In the genomic region with DNA sequence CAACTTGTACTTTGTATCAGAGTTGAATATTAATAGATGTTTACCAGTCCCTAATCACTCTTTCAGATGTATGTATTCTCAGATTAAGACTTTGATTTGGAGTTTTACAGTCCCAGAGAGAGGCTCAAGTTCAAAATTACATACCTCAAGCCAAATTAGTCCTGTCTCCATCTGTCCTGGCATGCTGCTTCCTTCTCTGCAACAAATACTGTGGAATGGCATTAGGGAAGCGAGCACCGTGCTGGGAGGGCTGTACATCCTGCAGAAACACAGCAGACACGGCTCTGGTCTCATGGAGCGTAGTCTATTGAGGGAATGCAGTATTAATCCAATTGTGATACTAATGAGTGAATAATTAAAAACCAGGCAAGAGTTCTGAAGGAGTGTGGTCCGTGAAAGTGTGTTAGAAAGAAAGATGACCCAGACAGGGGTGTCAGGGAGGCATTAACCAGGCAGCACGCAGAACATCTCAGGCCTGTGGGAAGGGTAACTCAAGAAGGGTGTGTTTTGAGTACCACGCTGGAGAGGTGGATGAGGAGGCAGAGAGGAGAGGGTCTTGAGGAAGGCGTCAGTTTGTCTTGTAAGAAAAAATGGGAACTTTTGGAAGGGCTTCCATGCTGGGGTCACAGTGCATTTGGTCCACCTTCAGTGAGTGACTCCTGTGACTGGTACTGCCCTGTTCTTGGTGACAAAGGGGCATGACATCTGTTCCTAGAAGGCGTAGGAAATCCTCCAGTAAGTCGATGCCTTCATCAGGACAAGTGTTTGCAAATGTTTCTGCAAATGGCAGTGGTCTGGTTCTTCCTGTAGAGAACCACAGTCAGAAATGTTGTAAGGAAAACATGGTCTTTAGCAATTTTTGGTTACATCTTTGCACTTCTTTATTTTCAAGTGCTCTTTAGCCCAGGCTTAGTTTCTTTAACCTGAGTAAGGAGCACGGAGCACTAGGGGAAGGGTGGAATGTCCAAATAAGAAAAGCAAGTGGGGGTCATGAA, we compare ENCODE assay signal across 8 cellular contexts. TPM values are rescaled to one million over a fixed set of nuclear protein-coding genes. Genes with fewer than 3 reads are reported as not detected.
DNase-seq lines count a peak whose midpoint lies in the region; ATAC-seq and TF ChIP-seq lines count a peak whose summit lies in the region.

No MANE protein-coding gene starts in this region.

- TF ChIP-seq CTCF in HL-60 (IDR thresholded peaks at IDR 0.05; ENCODE audit: insufficient read depth, low read length), result no peak
- TF ChIP-seq CTCF in lower lobe of right lung (IDR thresholded peaks at IDR 0.05), result no peak
- TF ChIP-seq CTCF in uterus (IDR thresholded peaks at IDR 0.05), result no peak

- peak overlapping the region; percentile 70 for H3K4me3 ChIP-seq in HL-60 (replicated peaks; ENCODE audit: insufficient read depth, low read length)
- peak overlapping the region; percentile 65 for H3K4me3 ChIP-seq in lower lobe of right lung
- H3K4me3 ChIP-seq in uterus, result peak overlapping the region; percentile 47 to 94

- no peak for ATAC-seq in lower lobe of right lung

- H3K27ac ChIP-seq in HL-60 (replicated peaks) (no peak overlapping the region; the same call in 1 of the 2 replicates), angular gyrus (ENCODE audit: low read depth, low read length) (peak overlapping the region; percentile 53), lower lobe of right lung (peak overlapping the region; percentile 80), uterus (peak overlapping the region in 1 of 2 donors; percentile 55)

- H3K9me3 ChIP-seq in lower lobe of right lung (no peaks in the 10 kb centered on the region), uterus (no peaks in the 10 kb centered on the region)

- peak; percentile 80 to 87 for DNase-seq in AML-193 (lab: John Stamatoyannopoulos, UW)
- DNase-seq in HL-60 (ENCODE audit: low read depth in 1 of 2, low spot score in 1 of 2), result peak; percentile 73 to 81
- no peak for DNase-seq in lower lobe of right lung
- DNase-seq in uterus, result no peak
- no peak for DNase-seq in central memory CD4-positive, alpha-beta T cell
- DNase-seq in stimulated activated CD4-positive, alpha-beta T cell treated with anti-CD3 and anti-CD28 coated beads, Interleukin-12 subunit alpha, Interleukin-12 subunit beta, amount 100 ng/mL, for 4 hours, result no peak
- no peak for DNase-seq in SK-N-DZ (ENCODE audit: low spot score)

- H3K4me1 ChIP-seq in lower lobe of right lung, result peaks cover 30% of the 10 kb centered on the region
- H3K4me1 ChIP-seq in uterus, result peaks cover 0 to 4% of the 10 kb centered on the region in 2 donors

- no peaks in the 10 kb centered on the region for H3K27me3 ChIP-seq in HL-60 (ENCODE audit: insufficient read depth, poor library complexity, severe bottlenecking)
- no peaks in the 10 kb centered on the region for H3K27me3 ChIP-seq in lower lobe of right lung (ENCODE audit: low read depth)
- H3K27me3 ChIP-seq in uterus, result no peaks in the 10 kb centered on the region

- intact Hi-C loops in lower lobe of right lung (cut with DNase I) (no loop called here), uterus (cut with DNase I; ENCODE audit: low total_unique reads) (no loop called here)

- TF ChIP-seq POLR2A in uterus (IDR thresholded peaks at IDR 0.05), result no peak

- H3K36me3 ChIP-seq in lower lobe of right lung (no peaks in the 10 kb centered on the region), uterus (no peaks in the 10 kb centered on the region)

RNA-seq across cellular contexts. Expression of gene RAB4A, which starts 1.6 kb away (rescaled TPM):
- total RNA-seq in lower lobe of right lung (51.5 TPM), uterus (10 to 100 TPM; 31.5 to 49.2 (median 39.9) TPM)
- polyA plus RNA-seq in SK-N-DZ (2014; cell fraction: cytosol; rRNA removed), result 27.8 and 30.4 TPM in 2 replicates
- polyA plus RNA-seq in SK-N-DZ (2014; cell fraction: nucleus; rRNA removed), result 18.3 and 22.9 TPM in 2 replicates

Comparison
In these comparisons a context has a peak if more than half of its experiments do, and no peak if none do; other contexts are left out.
1. DNase-seq: peak in AML-193 (2 of 2) and HL-60 (2 of 2); none in lower lobe of right lung (single experiment), uterus (0 of 2), central memory CD4-positive, alpha-beta T cell (single experiment), stimulated activated CD4-positive, alpha-beta T cell treated with anti-CD3 and anti-CD28 coated beads, Interleukin-12 subunit alpha, Interleukin-12 subunit beta, amount 100 ng/mL, for 4 hours (single experiment) and SK-N-DZ (single experiment).
2. Peak in every context shown above with its lines, with median percentiles within 50 percentile points of each other: H3K4me3 ChIP-seq.